ENCODE assay signal across 8 cellular contexts in genomic region chr4:48109413-48110263, GRCh38. TPM values are rescaled to one million over a fixed set of nuclear protein-coding genes. Genes with fewer than 3 reads are reported as not detected.
A peak's percentile ranks its signal among the peaks of the same experiment; 100 is the strongest.
DNase-seq lines count a peak whose midpoint lies in the region; ATAC-seq and TF ChIP-seq lines count a peak whose summit lies in the region.

No MANE protein-coding gene starts in this region.

- no peaks in the 10 kb centered on the region for H3K36me3 ChIP-seq in heart right ventricle
- H3K36me3 ChIP-seq in HEK293 (ENCODE audit: control insufficient read depth in 2 of 2, insufficient read depth in 1 of 2, low read length in 2 of 2): no peaks in the 10 kb centered on the region
- no peaks in the 10 kb centered on the region for H3K36me3 ChIP-seq in adrenal gland (replicated peaks in 1 of 2)

- ATAC-seq in heart right ventricle: no peak
- peak; percentile 73 for ATAC-seq in left colon

- H3K9me3 ChIP-seq in heart right ventricle: no peaks in the 10 kb centered on the region
- H3K9me3 ChIP-seq in HEK293 (ENCODE audit: control insufficient read depth, insufficient read depth, low read depth, low read length): no peaks in the 10 kb centered on the region
- no peaks in the 10 kb centered on the region for H3K9me3 ChIP-seq in adrenal gland (replicated peaks in 1 of 3)

- intact Hi-C loops in heart right ventricle (cut with DNase I) (no loop called here), cardiac septum (cut with DNase I) (no loop called here), adrenal gland (cut with DNase I) (no loop called here), left colon (cut with DNase I, micrococcal nuclease) (no loop called here)

- H3K4me3 ChIP-seq in heart right ventricle (no peak overlapping the region), HEK293 (ENCODE audit: low read depth, low read length) (no peak overlapping the region), adrenal gland (no peak overlapping the region)

- TF ChIP-seq POLR2A in adrenal gland (IDR thresholded peaks at IDR 0.05): no peak

- POLR2A ChIA-PET in HEK293 (lab: Yijun Ruan, JAX): no interaction called here

- no peak overlapping the region for H3K27ac ChIP-seq in heart right ventricle
- no peak overlapping the region for H3K27ac ChIP-seq in HEK293 (ENCODE audit: extremely low read depth, low read depth, low read length)
- H3K27ac ChIP-seq in adrenal gland: no peak overlapping the region

- no peaks in the 10 kb centered on the region for H3K4me1 ChIP-seq in heart right ventricle
- no peaks in the 10 kb centered on the region for H3K4me1 ChIP-seq in HEK293 (ENCODE audit: control insufficient read depth, insufficient read depth, low read length)
- no peaks in the 10 kb centered on the region for H3K4me1 ChIP-seq in adrenal gland (replicated peaks in 1 of 2)

- WGBS in heart right ventricle, 2 donors: 66 to 67% methylated on average over 5 of the region's 5 CpGs
- 66 to 79% (median 72%) methylated on average over 5 of the region's 5 CpGs for WGBS in adrenal gland, 4 donors

- TF ChIP-seq CTCF in heart right ventricle (IDR thresholded peaks at IDR 0.05) (peak in 7 of 9 donors; percentile 30 to 58 (median 41)), HEK293 (tag by site-specific recombination; IDR thresholded peaks at IDR 0.05) (no peak), adrenal gland (IDR thresholded peaks at IDR 0.05) (peak; percentile 21 to 47 (median 28))

- CTCF ChIA-PET in HEK293 (lab: Yijun Ruan, JAX): interaction anchor here (0.6 to 2.4 kb wide), 17 partner anchors 9 to 413 kb away, joined by 3 to 12 read pairs (median 5); no protein-coding TSS in a partner anchor

- H3K27me3 ChIP-seq in heart right ventricle: no peaks in the 10 kb centered on the region
- H3K27me3 ChIP-seq in adrenal gland: no peaks in the 10 kb centered on the region

- no peak for DNase-seq in heart right ventricle
- DNase-seq in cardiac septum (ENCODE audit: low spot score): no peak
- peak; percentile 30 for DNase-seq in NCI-H1105 treated with DMSO at 0.1 percent for 48 hours (lab: John Stamatoyannopoulos, UW)
- DNase-seq in adrenal gland: no peak
- DNase-seq in left colon: no peak
- no peak for DNase-seq in cortex of kidney (lab: John Stamatoyannopoulos, UW)
- no peak for DNase-seq in NCI-H446 (lab: John Stamatoyannopoulos, UW)

TF ChIP-seq in HEK293, 187 proteins besides CTCF, POLR2A, EP300 and RAD21:
- peak; percentile 41 for TF ChIP-seq ZNF654 (tag by site-specific recombination; IDR thresholded peaks at IDR 0.05; ENCODE audit: low read depth)
- TF ChIP-seq ZNF416 (tag by site-specific recombination; IDR thresholded peaks at IDR 0.05): no peak
- TF ChIP-seq ZNF18 (tag by site-specific recombination; IDR thresholded peaks at IDR 0.05): no peak
- TF ChIP-seq ZNF704 (tag by site-specific recombination; IDR thresholded peaks at IDR 0.05): no peak
- TF ChIP-seq ZNF394 (tag by site-specific recombination; IDR thresholded peaks at IDR 0.05; ENCODE audit: borderline replicate concordance): no peak
- no peak for TF ChIP-seq ZNF747 (tag by site-specific recombination; IDR thresholded peaks at IDR 0.05)

RNA-seq across cellular contexts. Expression of gene TXK, which starts 24.4 kb away (rescaled TPM):
- total RNA-seq in heart right ventricle (1 to 10 TPM in 4 of 10 donors, under 1 TPM in 5, not detected in 1; 0.37 to 2.9 (median 0.85) TPM), cardiac septum (1.2 TPM), adrenal gland (1 to 10 TPM in 5 of 8 donors, under 1 TPM in 3; 0.55 to 4.9 (median 1.8) TPM), left colon (1 to 10 TPM in 1 of 2 donors, under 1 TPM in 1; 0.55 to 1.8 TPM)
- polyA plus RNA-seq in heart right ventricle (under 1 TPM; 0.33 to 0.88 TPM), adrenal gland (1 to 10 TPM in 1 of 3 donors, under 1 TPM in 2; 0.72 to 1.9 (median 0.74) TPM)
